9 cellular contexts compared by ENCODE assay signal in genomic region chr9:86944974-86945867, GRCh38. TPM values are rescaled to one million over a fixed set of nuclear protein-coding genes. Genes with fewer than 3 reads are reported as not detected.
DNase-seq lines count a peak whose midpoint lies in the region; ATAC-seq and TF ChIP-seq lines count a peak whose summit lies in the region.
"Had no signal": no experiment of that assay in that cellular context is flagged by ENCODE, and none has a peak within 500 bp of the region (broad histone marks: within the 10 kb centered on the region; RNA-seq: fewer than 3 reads in every experiment).

No MANE protein-coding gene starts in this region.

- intact Hi-C loops in activated T-helper 2 cell treated with anti-CD3 and anti-CD28 coated beads, Interferon-gamma antibody, Interleukin-2, Interleukin-4, amounts not matched to agents 10 μg/mL and 5 μg/mL and 100 μg/mL, durations not matched to agents 14 hours and 24 hours and 36 hours (cut with micrococcal nuclease): loop anchor here (10.0 kb wide), 1 partner anchor 590 kb away; the partner anchor contains the start of gene TUT7
- intact Hi-C loops in gastrocnemius medialis (cut with DNase I; ENCODE audit: low total_unique reads): loop anchor here (10.0 kb wide), 1 partner anchor 380 kb away; no protein-coding TSS in a partner anchor

- no peak for TF ChIP-seq CTCF in hepatocyte (IDR thresholded peaks at IDR 0.05; ENCODE audit: poor library complexity)
- TF ChIP-seq CTCF in gastrocnemius medialis (IDR thresholded peaks at IDR 0.05 in 4 of 5, conservative IDR thresholded peaks at IDR 0.05 in 1 of 5): no peak

- H3K27me3 ChIP-seq in hepatocyte (peaks cover 40% of the 10 kb centered on the region), gastrocnemius medialis (peaks cover 5 to 27% (median 7%) of the 10 kb centered on the region in 3 donors)

- H3K36me3 Mint-ChIP-seq in activated T-helper 2 cell treated with anti-CD3 and anti-CD28 coated beads, Interferon-gamma antibody, Interleukin-2, Interleukin-4, amounts not matched to agents 10 μg/mL and 5 μg/mL and 100 μg/mL, durations not matched to agents 14 hours and 24 hours and 36 hours (ENCODE audit: low read depth): no peaks in the 10 kb centered on the region

- H3K4me1 Mint-ChIP-seq in activated T-helper 2 cell treated with anti-CD3 and anti-CD28 coated beads, Interferon-gamma antibody, Interleukin-2, Interleukin-4, amounts not matched to agents 10 μg/mL and 5 μg/mL and 100 μg/mL, durations not matched to agents 14 hours and 24 hours and 36 hours (ENCODE audit: low read depth): peaks cover 10% of the 10 kb centered on the region

- H3K4me2 ChIP-seq in hepatocyte: peak overlapping the region; percentile 86

- H3K4me1 ChIP-seq in hepatocyte (ENCODE audit: insufficient read depth): peaks cover 19% of the 10 kb centered on the region
- peaks cover 16 to 18% of the 10 kb centered on the region in 2 donors for H3K4me1 ChIP-seq in gastrocnemius medialis

- ATAC-seq in gastrocnemius medialis: no peak
- no peak for ATAC-seq in GM21360 (IDR thresholded peaks at IDR 0.05; ENCODE audit: unreplicated experiment)
- no peak for ATAC-seq in HG03139 (IDR thresholded peaks at IDR 0.05; ENCODE audit: unreplicated experiment)
- no peak for ATAC-seq in HG03039 (IDR thresholded peaks at IDR 0.05; ENCODE audit: unreplicated experiment)

- H3K9me2 ChIP-seq in hepatocyte (replicated peaks; ENCODE audit: insufficient read depth): no peaks in the 10 kb centered on the region

- H3K4me3 ChIP-seq in GM08714 (ENCODE audit: low read length) (peak overlapping the region; percentile 87), hepatocyte (peak overlapping the region; percentile 70), gastrocnemius medialis (peak overlapping the region; percentile 77 to 96 (median 80))

- H3K27ac ChIP-seq in hepatocyte: peak overlapping the region; percentile 89
- H3K27ac ChIP-seq in gastrocnemius medialis: peak overlapping the region; percentile 80 to 92 (median 84)
- H3K27ac ChIP-seq: epithelial cell of prostate had no signal

- H3K79me2 ChIP-seq in hepatocyte: peaks cover 15% of the 10 kb centered on the region

- no peak for TF ChIP-seq POLR2A in gastrocnemius medialis (IDR thresholded peaks at IDR 0.05)

- DNase-seq in activated T-helper 2 cell treated with anti-CD3 and anti-CD28 coated beads, Interferon-gamma antibody, Interleukin-2, Interleukin-4, amounts not matched to agents 10 μg/mL and 5 μg/mL and 100 μg/mL, durations not matched to agents 14 hours and 24 hours and 36 hours (ENCODE audit: low spot score): no peak
- DNase-seq in hepatocyte (ENCODE audit: low spot score) (peak; percentile 15), gastrocnemius medialis (no peak), glomerular visceral epithelial cell (ENCODE audit: extremely low spot score) (no peak)

- H3K9me3 Mint-ChIP-seq in activated T-helper 2 cell treated with anti-CD3 and anti-CD28 coated beads, Interferon-gamma antibody, Interleukin-2, Interleukin-4, amounts not matched to agents 10 μg/mL and 5 μg/mL and 100 μg/mL, durations not matched to agents 14 hours and 24 hours and 36 hours: no peaks in the 10 kb centered on the region

- H2AFZ ChIP-seq in hepatocyte: no peak overlapping the region

- H3K36me3 ChIP-seq in hepatocyte (replicated peaks; ENCODE audit: insufficient read depth, low read depth): no peaks in the 10 kb centered on the region
- no peaks in the 10 kb centered on the region for H3K36me3 ChIP-seq in gastrocnemius medialis

- peaks cover 52% of the 10 kb centered on the region for H3K27me3 Mint-ChIP-seq in activated T-helper 2 cell treated with anti-CD3 and anti-CD28 coated beads, Interferon-gamma antibody, Interleukin-2, Interleukin-4, amounts not matched to agents 10 μg/mL and 5 μg/mL and 100 μg/mL, durations not matched to agents 14 hours and 24 hours and 36 hours (ENCODE audit: low read depth)

- H3K27ac Mint-ChIP-seq in activated T-helper 2 cell treated with anti-CD3 and anti-CD28 coated beads, Interferon-gamma antibody, Interleukin-2, Interleukin-4, amounts not matched to agents 10 μg/mL and 5 μg/mL and 100 μg/mL, durations not matched to agents 14 hours and 24 hours and 36 hours: no peak overlapping the region

- peaks cover 11% of the 10 kb centered on the region for H4K20me1 ChIP-seq in hepatocyte (ENCODE audit: insufficient read depth, poor library complexity, severe bottlenecking)

- no peaks in the 10 kb centered on the region for H3K9me3 ChIP-seq in hepatocyte (ENCODE audit: low read depth)
- no peaks in the 10 kb centered on the region for H3K9me3 ChIP-seq in gastrocnemius medialis

- in situ Hi-C loops in gastrocnemius medialis (cut with MboI; ENCODE audit: low sequenced_read_pairs in 4 of 4): loop anchor here in 1 of 4 donors (25.0 kb wide), 1 partner anchor 458 kb away; no protein-coding TSS in a partner anchor

- 2% methylated on average over 38 of the region's 41 CpGs for WGBS in hepatocyte (ENCODE audit: low lambda C conversion rate, missing lambda C conversion rate)

- peak overlapping the region; percentile 32 for H3K4me3 Mint-ChIP-seq in activated T-helper 2 cell treated with anti-CD3 and anti-CD28 coated beads, Interferon-gamma antibody, Interleukin-2, Interleukin-4, amounts not matched to agents 10 μg/mL and 5 μg/mL and 100 μg/mL, durations not matched to agents 14 hours and 24 hours and 36 hours (ENCODE audit: low read depth)

RNA-seq across cellular contexts. Expression of gene GAS1, which starts 2.1 kb away (rescaled TPM):
- total RNA-seq in activated T-helper 2 cell treated with anti-CD3 and anti-CD28 coated beads, Interferon-gamma antibody, Interleukin-2, Interleukin-4, amounts not matched to agents 10 μg/mL and 5 μg/mL and 100 μg/mL, durations not matched to agents 14 hours and 24 hours and 36 hours: 0.32 and 0.41 TPM in 2 replicates
- total RNA-seq in hepatocyte: 45.9 and 61.3 TPM in 2 replicates
- 85.2 and 101 TPM in 2 replicates for polyA plus RNA-seq in hepatocyte
- total RNA-seq in gastrocnemius medialis: 10 to 100 TPM; 15.6 to 50.4 (median 29.0) TPM

Comparison
In these comparisons a context has a peak if more than half of its experiments do, and no peak if none do; other contexts are left out.
1. RNA of gene GAS1, which starts 2.1 kb away (total RNA-seq): 45.9 to 61.3 TPM in hepatocyte and 15.6 to 50.4 TPM in gastrocnemius medialis; 0.32 to 0.41 TPM in activated T-helper 2 cell treated with anti-CD3 and anti-CD28 coated beads, Interferon-gamma antibody, Interleukin-2, Interleukin-4, amounts not matched to agents 10 μg/mL and 5 μg/mL and 100 μg/mL, durations not matched to agents 14 hours and 24 hours and 36 hours; every median in the first group is over 10 times any median in the second.
2. Peak in every context shown above with its lines, with median percentiles within 50 percentile points of each other: H3K4me3 ChIP-seq.